Comparison of ENCODE assay signal across 23 cellular contexts in the genomic region with DNA sequence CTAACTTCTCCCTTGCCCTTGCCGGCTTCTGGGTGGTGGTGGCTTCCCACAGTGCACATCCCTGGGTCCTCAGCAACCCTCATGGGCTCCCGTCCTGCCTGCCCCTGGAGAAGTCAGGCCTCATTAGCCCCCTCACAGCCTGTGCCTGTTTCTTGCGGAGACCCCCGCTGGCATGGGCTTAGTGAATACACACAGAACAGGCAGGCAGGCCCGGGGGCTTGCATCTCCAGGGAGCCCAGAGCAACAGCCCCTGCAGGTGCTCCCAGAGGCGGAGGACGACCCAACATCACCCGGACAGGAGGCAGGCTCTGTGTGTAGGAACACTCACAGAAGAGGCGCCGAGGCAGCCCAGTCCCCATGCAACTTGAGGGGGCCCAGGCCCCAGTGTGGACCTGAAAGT.
"Had no signal": no experiment of that assay in that cellular context is flagged by ENCODE, and none has a peak within 500 bp of the region (broad histone marks: within the 10 kb centered on the region; RNA-seq: fewer than 3 reads in every experiment).

No MANE protein-coding gene starts in this region.

- H3K36me3 ChIP-seq: brain microvascular endothelial cell, cardiac muscle cell, SJSA1 had no signal

- H3K9me3 Mint-ChIP-seq: activated naive CD4-positive, alpha-beta T cell treated with anti-CD3 and anti-CD28 coated beads, Interleukin-2, amount 50 U/mL, for 24 hours had no signal

- FAIRE-seq: astrocyte had no signal

- H3K4me3 Mint-ChIP-seq: activated CD8-positive, alpha-beta T cell treated with anti-CD3 and anti-CD28 coated beads, Interleukin-2, amount 10 ng/mL, durations not matched to agents 7 days and 5 days; activated naive CD4-positive, alpha-beta T cell treated with anti-CD3 and anti-CD28 coated beads, Interleukin-2, amount 50 U/mL, for 24 hours; T-helper 1 cell treated with Interleukin-12 subunit alpha and Interleukin-12 subunit beta and Interleukin-4 antibody, amounts not matched to agents 30 μg/mL and 1 μg/mL, for 36 hours; WTC11 had no signal

- H3K36me3 Mint-ChIP-seq: activated naive CD4-positive, alpha-beta T cell treated with anti-CD3 and anti-CD28 coated beads, Interleukin-2, amount 50 U/mL, for 24 hours; WTC11 had no signal

- H3K4me3 ChIP-seq: cardiac muscle cell, SJSA1 had no signal

- H3K27ac Mint-ChIP-seq: activated CD8-positive, alpha-beta T cell treated with anti-CD3 and anti-CD28 coated beads, Interleukin-2, amount 10 ng/mL, durations not matched to agents 7 days and 5 days; activated naive CD4-positive, alpha-beta T cell treated with anti-CD3 and anti-CD28 coated beads, Interleukin-2, amount 50 U/mL, for 24 hours; T-helper 1 cell treated with Interleukin-12 subunit alpha and Interleukin-12 subunit beta and Interleukin-4 antibody, amounts not matched to agents 30 μg/mL and 1 μg/mL, for 36 hours; WTC11 had no signal

- H3K27me3 Mint-ChIP-seq: activated naive CD4-positive, alpha-beta T cell treated with anti-CD3 and anti-CD28 coated beads, Interleukin-2, amount 50 U/mL, for 24 hours had no signal

- H3K4me1 ChIP-seq: SJSA1 had no signal

- DNase-seq: activated CD4-positive, alpha-beta T cell treated with anti-CD3 and anti-CD28 coated beads for 48 hours; activated CD4-positive, alpha-beta T cell treated with anti-CD3 and anti-CD28 coated beads, Interleukin-2, amount 50 U/mL, for 4 hours; activated CD4-positive, CD25-positive, alpha-beta regulatory T cell treated with anti-CD3 and anti-CD28 coated beads, Interleukin-2, amount 50 U/mL, for 72 hours; activated CD8-positive, alpha-beta memory T cell treated with anti-CD3 and anti-CD28 coated beads, Interleukin-2, amount 50 U/mL, for 48 hours; activated CD8-positive, alpha-beta T cell treated with anti-CD3 and anti-CD28 coated beads, Interleukin-2, amount 10 ng/mL, durations not matched to agents 7 days and 5 days; activated effector memory CD4-positive, alpha-beta T cell treated with Interleukin-2 at 50 U/mL for 16 hours; activated naive CD4-positive, alpha-beta T cell; activated T-cell treated with anti-CD3 and anti-CD28 coated beads, Interleukin-2, amount 50 U/mL, for 1 hour; amygdala; brain microvascular endothelial cell; cerebellar nuclear complex; NCI-H1092; NCI-H2029 treated with DMSO at 0.1 percent for 48 hours; NCI-H510A treated with DMSO at 0.1 percent for 48 hours; NK-92 treated with Interleukin-12 subunit alpha and Interleukin-12 subunit beta, amount 100 ng/mL, for 24 hours; OCI-M1; RPMI8226 had no signal

- H3K27me3 ChIP-seq: cardiac muscle cell, SJSA1 had no signal

- H3K27ac ChIP-seq: brain microvascular endothelial cell, cardiac muscle cell, SJSA1 had no signal

- ATAC-seq: activated CD8-positive, alpha-beta T cell treated with anti-CD3 and anti-CD28 coated beads, Interleukin-2, amount 10 ng/mL, durations not matched to agents 7 days and 5 days; WTC11 had no signal
